ENCODE assay signal across 20 cellular contexts in genomic region chr17:3966720-3967363, GRCh38. TPM values are rescaled to one million over a fixed set of nuclear protein-coding genes. Genes with fewer than 3 reads are reported as not detected.
DNase-seq lines count a peak whose midpoint lies in the region; ATAC-seq, FAIRE-seq and TF ChIP-seq lines count a peak whose summit lies in the region.
"Had no signal": no experiment of that assay in that cellular context is flagged by ENCODE, and none has a peak within 500 bp of the region (broad histone marks: within the 10 kb centered on the region; RNA-seq: fewer than 3 reads in every experiment).

No MANE protein-coding gene starts in this region.

- intact Hi-C loops in K562 (cut with micrococcal nuclease) (no loop called here), psoas muscle (cut with DNase I) (loop anchor here in 1 of 2 donors (10.0 kb wide), 1 partner anchor 688 kb away; no protein-coding TSS in a partner anchor)

- no TSS peak for BruUV-seq in K562 (replicated peaks; lab: Mats Ljungman, UMichigan)

- H3K9ac ChIP-seq in K562 (ENCODE audit: insufficient read depth in 1 of 2, low read depth in 2 of 2, low read length in 2 of 2) (peak overlapping the region in 1 of 2 experiments; percentile 45; a peak in 1 of 4 replicates), neuronal stem cell (ENCODE audit: low read depth, low read length, poor library complexity) (peak overlapping the region; percentile 60), mesenchymal stem cell (ENCODE audit: low read length) (no peak overlapping the region)

- DNase-seq in NCI-H1092 treated with DMSO at 0.1 percent for 48 hours (lab: John Stamatoyannopoulos, UW) (peak; percentile 5), NCI-H1092 (lab: John Stamatoyannopoulos, UW) (no peak), HT-29 (ENCODE audit: low spot score) (peak; percentile 56), K562 (ENCODE audit: extremely low read depth in 1 of 4, low spot score in 3 of 4) (no peak), neuronal stem cell (ENCODE audit: low spot score) (no peak), mesenchymal stem cell (no peak), SKM-1 (lab: John Stamatoyannopoulos, UW; ENCODE audit: unreplicated experiment) (no peak), psoas muscle (no peak)
- DNase-seq: 8988T; activated CD4-positive, alpha-beta T cell treated with anti-CD3 and anti-CD28 coated beads, Interleukin-2, amount 50 U/mL, for 1 hour; central memory CD4-positive, alpha-beta T cell; head of caudate nucleus; Kasumi-1; left cardiac atrium; NCI-H2107; thyroid gland had no signal

- H2BK12ac ChIP-seq in neuronal stem cell (ENCODE audit: low read length), result no peak overlapping the region
- no peak overlapping the region for H2BK12ac ChIP-seq in mesenchymal stem cell (ENCODE audit: low read length in 2 of 2)

- CTCF ChIA-PET in K562 (lab: Yijun Ruan, JAX; ENCODE audit: low intra/inter-chr PET ratio), result no interaction called here

- H2BK15ac ChIP-seq in neuronal stem cell (ENCODE audit: low read length), result peak overlapping the region; percentile 37
- no peak overlapping the region for H2BK15ac ChIP-seq in mesenchymal stem cell (ENCODE audit: low read depth, poor library complexity, severe bottlenecking)

- H3K18ac ChIP-seq in neuronal stem cell (ENCODE audit: low read length) (peak overlapping the region; percentile 76), mesenchymal stem cell (ENCODE audit: low read depth in 1 of 2, low read length in 2 of 2) (no peak overlapping the region)

- in situ Hi-C loops in K562 (cut with MboI), result no loop called here

- H2BK120ac ChIP-seq in neuronal stem cell (ENCODE audit: low read depth, low read length) (no peak overlapping the region), mesenchymal stem cell (ENCODE audit: low read depth, low read length) (no peak overlapping the region)

- TF ChIP-seq CTCF in K562 (IDR thresholded peaks at IDR 0.05 in 2 of 3, conservative IDR thresholded peaks at IDR 0.05 in 1 of 3; ENCODE audit: insufficient read depth in 2 of 3, low read depth in 1 of 3, low read length in 3 of 3) (no peak), psoas muscle (IDR thresholded peaks at IDR 0.05) (no peak)

- WGBS in K562 (ENCODE audit: insufficient coverage, low coverage, missing lambda C conversion rate), result 87% methylated on average over 12 of the region's 14 CpGs
- WGBS in neuronal stem cell (ENCODE audit: extremely low coverage in 2 of 2, insufficient read length in 2 of 2, insufficient replicate concordance in 1 of 2), 2 donors, result no CpG with 5 or more reads among the region's 14 CpGs
- 83% methylated on average over 11 of the region's 14 CpGs for WGBS in mesenchymal stem cell
- 80 to 86% (median 83%) methylated on average over 14 of the region's 14 CpGs for whole genome bisulfite sequencing in psoas muscle, 3 donors

- H3K9me1 ChIP-seq in K562 (ENCODE audit: control insufficient read depth, insufficient read depth, low read length), result no peaks in the 10 kb centered on the region

- no peak overlapping the region for H3K4ac ChIP-seq in neuronal stem cell (ENCODE audit: low read length)
- H3K4ac ChIP-seq in mesenchymal stem cell (ENCODE audit: low read depth in 1 of 2, low read length in 2 of 2), result no peak overlapping the region

- TF ChIP-seq POLR2A in K562 (conservative IDR thresholded peaks at IDR 0.05), result no peak

- POLR2A ChIA-PET in K562 (lab: Yijun Ruan, JAX), result interaction anchor here (0.7 to 1.1 kb wide), 2 partner anchors 17 to 35 kb away, joined by 3 read pairs; no protein-coding TSS in a partner anchor

- H3K4me1 ChIP-seq in K562 (replicated peaks in 1 of 2; ENCODE audit: control insufficient read depth in 2 of 2, insufficient read depth in 2 of 2, low read length in 2 of 2), result peaks cover 27 to 60% of the 10 kb centered on the region in 2 experiments; a peak in 4 of 5 replicates
- peaks cover 0 to 4% of the 10 kb centered on the region in 2 donors for H3K4me1 ChIP-seq in neuronal stem cell (ENCODE audit: control insufficient read depth in 2 of 2, insufficient read depth in 1 of 2, low read depth in 1 of 2, low read length in 2 of 2)
- H3K4me1 ChIP-seq in mesenchymal stem cell (ENCODE audit: control insufficient read depth, insufficient read depth, low read depth, low read length), result peaks cover 16% of the 10 kb centered on the region
- no peaks in the 10 kb centered on the region for H3K4me1 ChIP-seq in psoas muscle

- FAIRE-seq in K562 (lab: Jason Lieb, UNC), result no peak

- H2AFZ ChIP-seq in K562 (ENCODE audit: low read depth, low read length), result no peak overlapping the region
- H2AFZ ChIP-seq in neuronal stem cell (ENCODE audit: low read length), result no peak overlapping the region
- no peak overlapping the region for H2AFZ ChIP-seq in mesenchymal stem cell (ENCODE audit: low read depth, low read length)

- peak overlapping the region; percentile 28 for H2AK5ac ChIP-seq in neuronal stem cell (ENCODE audit: low read depth, low read length)
- no peak overlapping the region for H2AK5ac ChIP-seq in mesenchymal stem cell (ENCODE audit: low read length, severe bottlenecking)

- H4K20me1 ChIP-seq in K562 (replicated peaks; ENCODE audit: control insufficient read depth, insufficient read depth, low read length), result no peaks in the 10 kb centered on the region

- no peak for TF ChIP-seq RAD21 in K562 (CRISPR knock-in tag; conservative IDR thresholded peaks at IDR 0.05 in 1 of 2, IDR thresholded peaks at IDR 0.05 in 1 of 2)

- peak overlapping the region; percentile 55 for H3K23ac ChIP-seq in neuronal stem cell (ENCODE audit: low read depth, low read length, poor library complexity)
- H3K23ac ChIP-seq in mesenchymal stem cell (ENCODE audit: low read length in 2 of 2), result no peak overlapping the region

- H3K4me2 ChIP-seq in K562 (ENCODE audit: insufficient read depth, low read length) (no peak overlapping the region), neuronal stem cell (ENCODE audit: insufficient read depth, low read length, poor library complexity, severe bottlenecking) (no peak overlapping the region), mesenchymal stem cell (ENCODE audit: low read length, poor library complexity, severe bottlenecking) (no peak overlapping the region)

- H3K36me3 ChIP-seq in K562 (ENCODE audit: control insufficient read depth, insufficient read depth, low read length) (no peaks in the 10 kb centered on the region), neuronal stem cell (replicated peaks in 1 of 2; ENCODE audit: control insufficient read depth in 2 of 2, insufficient read depth in 2 of 2, low read length in 2 of 2) (no peaks in the 10 kb centered on the region), mesenchymal stem cell (ENCODE audit: control insufficient read depth in 1 of 2, insufficient read depth in 2 of 2, low read depth in 1 of 2, low read length in 2 of 2) (no peaks in the 10 kb centered on the region), psoas muscle (ENCODE audit: insufficient read depth in 1 of 2, low read depth in 1 of 2) (no peaks in the 10 kb centered on the region)
- H3K36me3 ChIP-seq: thyroid gland had no signal

- H3K9me3 ChIP-seq in K562 (replicated peaks; ENCODE audit: control insufficient read depth, insufficient read depth, low read depth, low read length) (no peaks in the 10 kb centered on the region), neuronal stem cell (replicated peaks in 1 of 2; ENCODE audit: control insufficient read depth in 2 of 2, insufficient read depth in 1 of 2, low read depth in 1 of 2, low read length in 2 of 2) (no peaks in the 10 kb centered on the region), mesenchymal stem cell (ENCODE audit: control insufficient read depth, low read length) (no peaks in the 10 kb centered on the region), psoas muscle (no peaks in the 10 kb centered on the region)
- H3K9me3 ChIP-seq: thyroid gland had no signal

- TF ChIP-seq EP300 in K562 (IDR thresholded peaks at IDR 0.05; ENCODE audit: low read length), result no peak

- H3K14ac ChIP-seq in neuronal stem cell (ENCODE audit: low read length), result no peak overlapping the region
- H3K14ac ChIP-seq in mesenchymal stem cell (ENCODE audit: low read length in 2 of 2), result no peak overlapping the region

- H3K27ac ChIP-seq in K562 (ENCODE audit: extremely low read depth, low read depth, low read length) (peak overlapping the region; percentile 8; the same call in 1 of the 3 replicates), neuronal stem cell (replicated peaks; ENCODE audit: low read length) (no peak overlapping the region), mesenchymal stem cell (ENCODE audit: low read length, poor library complexity, severe bottlenecking) (no peak overlapping the region), psoas muscle (no peak overlapping the region)
- H3K27ac ChIP-seq: skin epidermis, thyroid gland had no signal

- H4K91ac ChIP-seq in neuronal stem cell (ENCODE audit: low read depth, low read length, poor library complexity) (no peak overlapping the region), mesenchymal stem cell (ENCODE audit: low read length) (no peak overlapping the region)

- H3K79me1 ChIP-seq in neuronal stem cell (ENCODE audit: low read depth, low read length) (peaks cover 2% of the 10 kb centered on the region), mesenchymal stem cell (replicated peaks; ENCODE audit: low read length, poor library complexity, severe bottlenecking) (no peaks in the 10 kb centered on the region)

- H3K4me3 ChIP-seq in K562 (no peak overlapping the region), neuronal stem cell (ENCODE audit: low read length in 2 of 2) (no peak overlapping the region), mesenchymal stem cell (ENCODE audit: insufficient read depth in 1 of 2, low read depth in 1 of 2, low read length in 2 of 2) (no peak overlapping the region), psoas muscle (no peak overlapping the region)
- H3K4me3 ChIP-seq: skin epidermis, thyroid gland had no signal

- H2BK5ac ChIP-seq in neuronal stem cell (ENCODE audit: low read length) (no peak overlapping the region), mesenchymal stem cell (ENCODE audit: low read depth, low read length, poor library complexity, severe bottlenecking) (no peak overlapping the region)

- H4K8ac ChIP-seq in neuronal stem cell (ENCODE audit: low read depth, low read length) (no peak overlapping the region), mesenchymal stem cell (ENCODE audit: low read length) (no peak overlapping the region)

- ATAC-seq in K562 (no peak), psoas muscle (no peak)
- ATAC-seq: left cardiac atrium, SK-N-SH treated with all-trans-retinoic acid at 6 μM for 48 hours had no signal

- H3K27me3 ChIP-seq in K562 (ENCODE audit: control insufficient read depth in 2 of 2, insufficient read depth in 2 of 2, low read length in 2 of 2) (no peaks in the 10 kb centered on the region), neuronal stem cell (ENCODE audit: control insufficient read depth in 3 of 3, insufficient read depth in 3 of 3, low read depth in 1 of 3, low read length in 3 of 3) (peaks cover 23 to 66% (median 36%) of the 10 kb centered on the region in 3 experiments), mesenchymal stem cell (ENCODE audit: control insufficient read depth in 1 of 2, insufficient read depth in 1 of 2, low read length in 2 of 2) (peaks cover 48 to 68% of the 10 kb centered on the region in 2 experiments), psoas muscle (ENCODE audit: insufficient read depth in 3 of 3, low read length in 2 of 3) (peaks cover 0 to 40% (median 13%) of the 10 kb centered on the region in 3 donors)

- peaks cover 24% of the 10 kb centered on the region for H3K79me2 ChIP-seq in K562 (ENCODE audit: control insufficient read depth, insufficient read depth, low read length)

RNA-seq across cellular contexts. Expression of gene ATP2A3, which starts 2.6 kb away (rescaled TPM):
- total RNA-seq in HT-29 (2014; rRNA removed; shearing (Covaris generic)), result 10.9 and 13.7 TPM in 2 replicates
- total RNA-seq in K562 (2011; cell fraction: chromatin; rRNA removed; ENCODE audit: low replicate concordance), result 198 and 586 TPM in 2 replicates
- 353 and 436 TPM in 2 replicates for total RNA-seq in K562 (2011; cell fraction: nucleolus; rRNA removed)
- total RNA-seq in K562 (2011; cell fraction: nucleoplasm; rRNA removed), result 289 and 326 TPM in 2 replicates
- total RNA-seq in K562 (2014; rRNA removed) (41.2 and 50.7 TPM in 2 replicates), K562 (2014; rRNA removed; fragmentation: Illumina TruSeq; extraction: Trizol) (9.0 and 9.2 TPM in 2 replicates), K562 (2015; rRNA removed; fragmentation: Illumina TruSeq; extraction: Trizol) (16.9 TPM in 2 replicates), K562 (2021) (79.7 and 103 TPM in 2 replicates), psoas muscle (1 to 10 TPM; 2.9 to 3.4 (median 3.1) TPM)
- polyA plus RNA-seq in K562 (2011; rRNA removed) (42.6 and 65.4 TPM in 2 replicates), K562 (2014; fragmentation: Illumina TruSeq; extraction: Trizol) (31.3 and 65.0 TPM in 2 replicates), K562 (2014; fragmentation: Nextera tagmentation; extraction: Ambion mirVana) (under 1 TPM; 0.65 to 0.66 TPM), K562 (2014; rRNA removed) (54.5 and 66.9 TPM in 2 replicates), psoas muscle (1 to 10 TPM; 1.2 to 3.8 (median 1.7) TPM)
- polyA plus RNA-seq in K562 (2011; cell fraction: cytosol; rRNA removed), result 45.9 and 88.8 TPM in 2 replicates
- 230 and 368 TPM in 2 replicates for polyA plus RNA-seq in K562 (2011; cell fraction: nucleus; rRNA removed)
- 77.5 and 466 TPM in 2 replicates for polyA plus RNA-seq in K562 (2012)
- polyA minus RNA-seq in K562 (2011; rRNA and poly(A)+ RNA removed), result 33.8 and 63.1 TPM in 2 replicates
- 71.3 and 83.9 TPM in 2 replicates for polyA minus RNA-seq in K562 (2011; cell fraction: cytosol; rRNA and poly(A)+ RNA removed)
- 85.0 and 89.2 TPM in 2 replicates for polyA minus RNA-seq in K562 (2011; cell fraction: nucleus; rRNA and poly(A)+ RNA removed)
- polyA plus RNA-seq in neuronal stem cell (2013, experiment 1 of 2), result 1.7 TPM
- polyA plus RNA-seq in neuronal stem cell (2013, experiment 2 of 2), result 2.6 TPM
- polyA plus RNA-seq in mesenchymal stem cell (2013, experiment 1 of 2), result 1.7 TPM
- 1.5 TPM for polyA plus RNA-seq in mesenchymal stem cell (2013, experiment 2 of 2)

RNA-seq across cellular contexts. Expression of gene P2RX1, which starts 50.6 kb away (rescaled TPM):
- total RNA-seq in HT-29 (2014; rRNA removed; shearing (Covaris generic)), result 0.03 TPM in 1 of 2 replicates, not detected in the other
- total RNA-seq in K562 (2011; cell fraction: chromatin; rRNA removed; ENCODE audit: low replicate concordance), result 21.9 and 70.4 TPM in 2 replicates
- total RNA-seq in K562 (2011; cell fraction: nucleolus; rRNA removed), result 38.4 and 45.2 TPM in 2 replicates
- 27.3 and 30.9 TPM in 2 replicates for total RNA-seq in K562 (2011; cell fraction: nucleoplasm; rRNA removed)
- 13.3 and 16.0 TPM in 2 replicates for total RNA-seq in K562 (2014; rRNA removed)
- total RNA-seq in K562 (2014; rRNA removed; fragmentation: Illumina TruSeq; extraction: Trizol), result 4.9 and 6.8 TPM in 2 replicates
- 8.1 and 9.6 TPM in 2 replicates for total RNA-seq in K562 (2015; rRNA removed; fragmentation: Illumina TruSeq; extraction: Trizol)
- total RNA-seq in K562 (2021), result 15.3 and 20.3 TPM in 2 replicates
- 12.2 and 13.6 TPM in 2 replicates for polyA plus RNA-seq in K562 (2011; rRNA removed)
- 10.0 and 27.5 TPM in 2 replicates for polyA plus RNA-seq in K562 (2011; cell fraction: cytosol; rRNA removed)
- 41.2 and 64.7 TPM in 2 replicates for polyA plus RNA-seq in K562 (2011; cell fraction: nucleus; rRNA removed)
- polyA plus RNA-seq in K562 (2012), result 18.2 and 106 TPM in 2 replicates
- 10.3 and 17.6 TPM in 2 replicates for polyA plus RNA-seq in K562 (2014; fragmentation: Illumina TruSeq; extraction: Trizol)
- polyA plus RNA-seq in K562 (2014; fragmentation: Nextera tagmentation; extraction: Ambion mirVana), result under 1 TPM; 0.27 to 0.66 TPM
- 18.4 and 18.8 TPM in 2 replicates for polyA plus RNA-seq in K562 (2014; rRNA removed)
- 4.3 and 7.9 TPM in 2 replicates for polyA minus RNA-seq in K562 (2011; rRNA and poly(A)+ RNA removed)
- polyA minus RNA-seq in K562 (2011; cell fraction: cytosol; rRNA and poly(A)+ RNA removed), result 3.7 and 7.2 TPM in 2 replicates
- polyA minus RNA-seq in K562 (2011; cell fraction: nucleus; rRNA and poly(A)+ RNA removed), result 12.2 and 18.7 TPM in 2 replicates
- not detected for polyA plus RNA-seq in neuronal stem cell (2013, experiment 1 of 2)
- not detected for polyA plus RNA-seq in neuronal stem cell (2013, experiment 2 of 2)
- 0.47 TPM for polyA plus RNA-seq in mesenchymal stem cell (2013, experiment 1 of 2)
- polyA plus RNA-seq in mesenchymal stem cell (2013, experiment 2 of 2), result 0.49 TPM
- total RNA-seq in psoas muscle, result under 1 TPM; 0.18 to 0.94 (median 0.32) TPM
- under 1 TPM; 0.06 to 0.13 (median 0.07) TPM for polyA plus RNA-seq in psoas muscle
- total RNA-seq: epithelial cell of proximal tubule, neural crest cell had no signal

Comparison
In these comparisons a context has a peak if more than half of its experiments do, and no peak if none do; other contexts are left out.
1. DNase-seq: peak in NCI-H1092 treated with DMSO at 0.1 percent for 48 hours (single experiment) and HT-29 (single experiment); none in NCI-H1092 (single experiment), K562 (0 of 4), neuronal stem cell (single experiment), mesenchymal stem cell (single experiment), SKM-1 (single experiment) and psoas muscle (0 of 2).